Comparison of ENCODE assay signal across 16 cellular contexts in genomic region chr11:44885065-44885777, GRCh38.
DNase-seq lines count a peak whose midpoint lies in the region; ATAC-seq and TF ChIP-seq lines count a peak whose summit lies in the region.
"Had no signal": no experiment of that assay in that cellular context is flagged by ENCODE, and none has a peak within 500 bp of the region (broad histone marks: within the 10 kb centered on the region; RNA-seq: fewer than 3 reads in every experiment).

No MANE protein-coding gene starts in this region.

- H3K4me1 Mint-ChIP-seq in T-helper 17 cell (peaks cover 20% of the 10 kb centered on the region), nephron progenitor cell (peaks cover 53% of the 10 kb centered on the region)

- no peaks in the 10 kb centered on the region for H3K27me3 Mint-ChIP-seq in T-helper 17 cell
- H3K27me3 Mint-ChIP-seq in nephron progenitor cell (ENCODE audit: low read depth, poor library complexity) = peaks cover 10% of the 10 kb centered on the region
- H3K27me3 Mint-ChIP-seq: CD4-positive, CD25-positive, alpha-beta regulatory T cell had no signal

- WGBS in esophagus squamous epithelium, 2 donors = 80 to 82% methylated on average over 11 of the region's 11 CpGs
- 75 to 86% methylated on average over 7 to 11 of the region's 11 CpGs for WGBS in transverse colon (ENCODE audit: low coverage in 1 of 2), 2 donors

- H3K27ac ChIP-seq in esophagus squamous epithelium (peak overlapping the region in 3 of 4 donors; percentile 55 to 73 (median 70)), transverse colon (peak overlapping the region in 3 of 4 donors; percentile 50 to 68 (median 66))

- no peak overlapping the region for H3K4me3 Mint-ChIP-seq in T-helper 17 cell
- peak overlapping the region; percentile 55 for H3K4me3 Mint-ChIP-seq in nephron progenitor cell
- H3K4me3 Mint-ChIP-seq: CD4-positive, CD25-positive, alpha-beta regulatory T cell had no signal

- no peak overlapping the region for H3K4me3 ChIP-seq in esophagus squamous epithelium
- no peak overlapping the region for H3K4me3 ChIP-seq in transverse colon
- H3K4me3 ChIP-seq: MG63 had no signal

- in situ Hi-C loops in transverse colon (cut with MboI; ENCODE audit: low pct_ligation_motif_present in 1 of 4, low pct_unique_long_range_greater_than_20kb in 1 of 4, low sequenced_read_pairs in 3 of 4) = loop anchor here in 2 of 4 donors (25.0 kb wide), 2 partner anchors 148 to 573 kb away; partner anchors contain the start of genes ALX4 (in 1 of the 2) and TSPAN18 (in 1 of the 2)

- no peak for TF ChIP-seq EP300 in transverse colon (IDR thresholded peaks at IDR 0.05; ENCODE audit: low read depth)

- H3K4me1 ChIP-seq in esophagus squamous epithelium (peaks cover 0 to 26% (median 12%) of the 10 kb centered on the region in 3 donors), transverse colon (peaks cover 0 to 18% (median 11%) of the 10 kb centered on the region in 4 donors)

- no peak for ATAC-seq in T-helper 17 cell
- ATAC-seq in stimulated activated naive CD8-positive, alpha-beta T cell treated with anti-CD3 and anti-CD28 coated beads, Interleukin-15, Interleukin-2, amounts not matched to agents 100 U/mL and 50 U/mL, for 24 hours = no peak
- no peak for ATAC-seq in GM18505 (IDR thresholded peaks at IDR 0.05; ENCODE audit: unreplicated experiment)

- DNase-seq in T-helper 17 cell = no peak
- DNase-seq in esophagus squamous epithelium (lab: John Stamatoyannopoulos, UW) = no peak
- DNase-seq in nephron progenitor cell = peak; percentile 34
- no peak for DNase-seq in transverse colon
- no peak for DNase-seq in stimulated activated naive CD8-positive, alpha-beta T cell treated with anti-CD3 and anti-CD28 coated beads, Interleukin-15, Interleukin-2, amounts not matched to agents 100 U/mL and 50 U/mL, for 24 hours
- no peak for DNase-seq in GM03348 (ENCODE audit: low spot score)
- DNase-seq: ACHN; CD4-positive, CD25-positive, alpha-beta regulatory T cell; DMS79; H7; MG63; NCI-H1092 treated with DMSO at 0.1 percent for 48 hours; NCI-H1694; NCI-H345; Right ventricle myocardium superior had no signal

- no peak for TF ChIP-seq CTCF in esophagus squamous epithelium (IDR thresholded peaks at IDR 0.05)
- no peak for TF ChIP-seq CTCF in nephron progenitor cell (IDR thresholded peaks at IDR 0.05)
- TF ChIP-seq CTCF in transverse colon (IDR thresholded peaks at IDR 0.05) = no peak

- no peaks in the 10 kb centered on the region for H3K36me3 Mint-ChIP-seq in T-helper 17 cell (ENCODE audit: low read depth)
- H3K36me3 Mint-ChIP-seq in nephron progenitor cell (ENCODE audit: low read depth) = no peaks in the 10 kb centered on the region

- TF ChIP-seq POLR2A in esophagus squamous epithelium (IDR thresholded peaks at IDR 0.05) = no peak
- no peak for TF ChIP-seq POLR2A in transverse colon (IDR thresholded peaks at IDR 0.05)
- TF ChIP-seq POLR2A in GM18505 (IDR thresholded peaks at IDR 0.05; ENCODE audit: borderline replicate concordance, extremely low read depth, insufficient read depth, insufficient read length) = no peak

- H3K9me3 ChIP-seq in T-helper 17 cell (ENCODE audit: control insufficient read depth, low read length, poor library complexity, severe bottlenecking) (no peaks in the 10 kb centered on the region), esophagus squamous epithelium (no peaks in the 10 kb centered on the region), transverse colon (no peaks in the 10 kb centered on the region)
- H3K9me3 ChIP-seq: MG63 had no signal

- intact Hi-C loops in esophagus squamous epithelium (cut with DNase I) = no loop called here
- intact Hi-C loops in transverse colon (cut with DNase I; ENCODE audit: low total_unique reads) = no loop called here

- H3K27ac Mint-ChIP-seq in T-helper 17 cell = peak overlapping the region; percentile 71
- H3K27ac Mint-ChIP-seq in nephron progenitor cell = peak overlapping the region; percentile 98

- H3K36me3 ChIP-seq in esophagus squamous epithelium (no peaks in the 10 kb centered on the region), transverse colon (no peaks in the 10 kb centered on the region)
- H3K36me3 ChIP-seq: MG63 had no signal

- peaks cover 0 to 19% (median 0%) of the 10 kb centered on the region in 4 donors for H3K27me3 ChIP-seq in esophagus squamous epithelium
- no peaks in the 10 kb centered on the region for H3K27me3 ChIP-seq in transverse colon
- H3K27me3 ChIP-seq: MG63 had no signal

- H3K9me3 Mint-ChIP-seq in nephron progenitor cell = no peaks in the 10 kb centered on the region
